2 cellular contexts compared by ENCODE assay signal in genomic region chr12:15583804-15584203, GRCh38.
TF ChIP-seq lines count a peak whose summit lies in the region.

No MANE protein-coding gene starts in this region.

TF ChIP-seq in GM12878, 131 proteins besides CTCF, POLR2A, EP300 and RAD21 (continued from another document):
- TF ChIP-seq, protein P1, sequence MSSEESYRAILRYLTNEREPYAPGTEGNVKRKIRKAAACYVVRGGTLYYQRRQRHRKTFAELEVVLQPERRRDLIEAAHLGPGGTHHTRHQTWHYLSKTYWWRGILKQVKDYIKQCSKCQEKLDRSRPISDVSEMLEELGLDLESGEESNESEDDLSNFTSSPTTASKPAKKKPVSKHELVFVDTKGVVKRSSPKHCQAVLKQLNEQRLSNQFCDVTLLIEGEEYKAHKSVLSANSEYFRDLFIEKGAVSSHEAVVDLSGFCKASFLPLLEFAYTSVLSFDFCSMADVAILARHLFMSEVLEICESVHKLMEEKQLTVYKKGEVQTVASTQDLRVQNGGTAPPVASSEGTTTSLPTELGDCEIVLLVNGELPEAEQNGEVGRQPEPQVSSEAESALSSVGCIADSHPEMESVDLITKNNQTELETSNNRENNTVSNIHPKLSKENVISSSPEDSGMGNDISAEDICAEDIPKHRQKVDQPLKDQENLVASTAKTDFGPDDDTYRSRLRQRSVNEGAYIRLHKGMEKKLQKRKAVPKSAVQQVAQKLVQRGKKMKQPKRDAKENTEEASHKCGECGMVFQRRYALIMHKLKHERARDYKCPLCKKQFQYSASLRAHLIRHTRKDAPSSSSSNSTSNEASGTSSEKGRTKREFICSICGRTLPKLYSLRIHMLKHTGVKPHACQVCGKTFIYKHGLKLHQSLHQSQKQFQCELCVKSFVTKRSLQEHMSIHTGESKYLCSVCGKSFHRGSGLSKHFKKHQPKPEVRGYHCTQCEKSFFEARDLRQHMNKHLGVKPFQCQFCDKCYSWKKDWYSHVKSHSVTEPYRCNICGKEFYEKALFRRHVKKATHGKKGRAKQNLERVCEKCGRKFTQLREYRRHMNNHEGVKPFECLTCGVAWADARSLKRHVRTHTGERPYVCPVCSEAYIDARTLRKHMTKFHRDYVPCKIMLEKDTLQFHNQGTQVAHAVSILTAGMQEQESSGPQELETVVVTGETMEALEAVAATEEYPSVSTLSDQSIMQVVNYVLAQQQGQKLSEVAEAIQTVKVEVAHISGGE (CRISPR knock-in tag; IDR thresholded peaks at IDR 0.05) = no peak

TF ChIP-seq in WTC11, 78 proteins besides CTCF, POLR2A, EP300 and RAD21 (continues in another document):
- TF ChIP-seq, protein P2, sequence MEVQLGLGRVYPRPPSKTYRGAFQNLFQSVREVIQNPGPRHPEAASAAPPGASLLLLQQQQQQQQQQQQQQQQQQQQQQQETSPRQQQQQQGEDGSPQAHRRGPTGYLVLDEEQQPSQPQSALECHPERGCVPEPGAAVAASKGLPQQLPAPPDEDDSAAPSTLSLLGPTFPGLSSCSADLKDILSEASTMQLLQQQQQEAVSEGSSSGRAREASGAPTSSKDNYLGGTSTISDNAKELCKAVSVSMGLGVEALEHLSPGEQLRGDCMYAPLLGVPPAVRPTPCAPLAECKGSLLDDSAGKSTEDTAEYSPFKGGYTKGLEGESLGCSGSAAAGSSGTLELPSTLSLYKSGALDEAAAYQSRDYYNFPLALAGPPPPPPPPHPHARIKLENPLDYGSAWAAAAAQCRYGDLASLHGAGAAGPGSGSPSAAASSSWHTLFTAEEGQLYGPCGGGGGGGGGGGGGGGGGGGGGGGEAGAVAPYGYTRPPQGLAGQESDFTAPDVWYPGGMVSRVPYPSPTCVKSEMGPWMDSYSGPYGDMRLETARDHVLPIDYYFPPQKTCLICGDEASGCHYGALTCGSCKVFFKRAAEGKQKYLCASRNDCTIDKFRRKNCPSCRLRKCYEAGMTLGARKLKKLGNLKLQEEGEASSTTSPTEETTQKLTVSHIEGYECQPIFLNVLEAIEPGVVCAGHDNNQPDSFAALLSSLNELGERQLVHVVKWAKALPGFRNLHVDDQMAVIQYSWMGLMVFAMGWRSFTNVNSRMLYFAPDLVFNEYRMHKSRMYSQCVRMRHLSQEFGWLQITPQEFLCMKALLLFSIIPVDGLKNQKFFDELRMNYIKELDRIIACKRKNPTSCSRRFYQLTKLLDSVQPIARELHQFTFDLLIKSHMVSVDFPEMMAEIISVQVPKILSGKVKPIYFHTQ (CRISPR knock-in tag; IDR thresholded peaks at IDR 0.05) = no peak
- TF ChIP-seq, protein P3, sequence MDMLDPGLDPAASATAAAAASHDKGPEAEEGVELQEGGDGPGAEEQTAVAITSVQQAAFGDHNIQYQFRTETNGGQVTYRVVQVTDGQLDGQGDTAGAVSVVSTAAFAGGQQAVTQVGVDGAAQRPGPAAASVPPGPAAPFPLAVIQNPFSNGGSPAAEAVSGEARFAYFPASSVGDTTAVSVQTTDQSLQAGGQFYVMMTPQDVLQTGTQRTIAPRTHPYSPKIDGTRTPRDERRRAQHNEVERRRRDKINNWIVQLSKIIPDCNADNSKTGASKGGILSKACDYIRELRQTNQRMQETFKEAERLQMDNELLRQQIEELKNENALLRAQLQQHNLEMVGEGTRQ (CRISPR knock-in tag; IDR thresholded peaks at IDR 0.05) = no peak
- TF ChIP-seq MLX (CRISPR knock-in tag; IDR thresholded peaks at IDR 0.05) (no peak), RELA (CRISPR knock-in tag; IDR thresholded peaks at IDR 0.05; ENCODE audit: borderline replicate concordance) (no peak), ATF3 (CRISPR knock-in tag; conservative IDR thresholded peaks at IDR 0.05) (no peak), E2F4 (CRISPR knock-in tag; IDR thresholded peaks at IDR 0.05; ENCODE audit: borderline replicate concordance, low read depth) (no peak), FOXJ3 (CRISPR knock-in tag; IDR thresholded peaks at IDR 0.05; ENCODE audit: borderline replicate concordance) (no peak), ZNF671 (CRISPR knock-in tag; IDR thresholded peaks at IDR 0.05) (no peak), ETV6 (CRISPR knock-in tag; IDR thresholded peaks at IDR 0.05) (no peak), ZNF512 (CRISPR knock-in tag; IDR thresholded peaks at IDR 0.05; ENCODE audit: borderline replicate concordance) (no peak), E2F1 (CRISPR knock-in tag; IDR thresholded peaks at IDR 0.05) (no peak)
- TF ChIP-seq, protein P4, sequence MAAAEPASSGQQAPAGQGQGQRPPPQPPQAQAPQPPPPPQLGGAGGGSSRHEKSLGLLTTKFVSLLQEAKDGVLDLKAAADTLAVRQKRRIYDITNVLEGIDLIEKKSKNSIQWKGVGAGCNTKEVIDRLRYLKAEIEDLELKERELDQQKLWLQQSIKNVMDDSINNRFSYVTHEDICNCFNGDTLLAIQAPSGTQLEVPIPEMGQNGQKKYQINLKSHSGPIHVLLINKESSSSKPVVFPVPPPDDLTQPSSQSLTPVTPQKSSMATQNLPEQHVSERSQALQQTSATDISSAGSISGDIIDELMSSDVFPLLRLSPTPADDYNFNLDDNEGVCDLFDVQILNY (CRISPR knock-in tag; IDR thresholded peaks at IDR 0.05) = no peak
- TF ChIP-seq, protein P5, sequence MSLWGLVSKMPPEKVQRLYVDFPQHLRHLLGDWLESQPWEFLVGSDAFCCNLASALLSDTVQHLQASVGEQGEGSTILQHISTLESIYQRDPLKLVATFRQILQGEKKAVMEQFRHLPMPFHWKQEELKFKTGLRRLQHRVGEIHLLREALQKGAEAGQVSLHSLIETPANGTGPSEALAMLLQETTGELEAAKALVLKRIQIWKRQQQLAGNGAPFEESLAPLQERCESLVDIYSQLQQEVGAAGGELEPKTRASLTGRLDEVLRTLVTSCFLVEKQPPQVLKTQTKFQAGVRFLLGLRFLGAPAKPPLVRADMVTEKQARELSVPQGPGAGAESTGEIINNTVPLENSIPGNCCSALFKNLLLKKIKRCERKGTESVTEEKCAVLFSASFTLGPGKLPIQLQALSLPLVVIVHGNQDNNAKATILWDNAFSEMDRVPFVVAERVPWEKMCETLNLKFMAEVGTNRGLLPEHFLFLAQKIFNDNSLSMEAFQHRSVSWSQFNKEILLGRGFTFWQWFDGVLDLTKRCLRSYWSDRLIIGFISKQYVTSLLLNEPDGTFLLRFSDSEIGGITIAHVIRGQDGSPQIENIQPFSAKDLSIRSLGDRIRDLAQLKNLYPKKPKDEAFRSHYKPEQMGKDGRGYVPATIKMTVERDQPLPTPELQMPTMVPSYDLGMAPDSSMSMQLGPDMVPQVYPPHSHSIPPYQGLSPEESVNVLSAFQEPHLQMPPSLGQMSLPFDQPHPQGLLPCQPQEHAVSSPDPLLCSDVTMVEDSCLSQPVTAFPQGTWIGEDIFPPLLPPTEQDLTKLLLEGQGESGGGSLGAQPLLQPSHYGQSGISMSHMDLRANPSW (CRISPR knock-in tag; conservative IDR thresholded peaks at IDR 0.05; ENCODE audit: low read depth) = no peak
- TF ChIP-seq, protein P6, sequence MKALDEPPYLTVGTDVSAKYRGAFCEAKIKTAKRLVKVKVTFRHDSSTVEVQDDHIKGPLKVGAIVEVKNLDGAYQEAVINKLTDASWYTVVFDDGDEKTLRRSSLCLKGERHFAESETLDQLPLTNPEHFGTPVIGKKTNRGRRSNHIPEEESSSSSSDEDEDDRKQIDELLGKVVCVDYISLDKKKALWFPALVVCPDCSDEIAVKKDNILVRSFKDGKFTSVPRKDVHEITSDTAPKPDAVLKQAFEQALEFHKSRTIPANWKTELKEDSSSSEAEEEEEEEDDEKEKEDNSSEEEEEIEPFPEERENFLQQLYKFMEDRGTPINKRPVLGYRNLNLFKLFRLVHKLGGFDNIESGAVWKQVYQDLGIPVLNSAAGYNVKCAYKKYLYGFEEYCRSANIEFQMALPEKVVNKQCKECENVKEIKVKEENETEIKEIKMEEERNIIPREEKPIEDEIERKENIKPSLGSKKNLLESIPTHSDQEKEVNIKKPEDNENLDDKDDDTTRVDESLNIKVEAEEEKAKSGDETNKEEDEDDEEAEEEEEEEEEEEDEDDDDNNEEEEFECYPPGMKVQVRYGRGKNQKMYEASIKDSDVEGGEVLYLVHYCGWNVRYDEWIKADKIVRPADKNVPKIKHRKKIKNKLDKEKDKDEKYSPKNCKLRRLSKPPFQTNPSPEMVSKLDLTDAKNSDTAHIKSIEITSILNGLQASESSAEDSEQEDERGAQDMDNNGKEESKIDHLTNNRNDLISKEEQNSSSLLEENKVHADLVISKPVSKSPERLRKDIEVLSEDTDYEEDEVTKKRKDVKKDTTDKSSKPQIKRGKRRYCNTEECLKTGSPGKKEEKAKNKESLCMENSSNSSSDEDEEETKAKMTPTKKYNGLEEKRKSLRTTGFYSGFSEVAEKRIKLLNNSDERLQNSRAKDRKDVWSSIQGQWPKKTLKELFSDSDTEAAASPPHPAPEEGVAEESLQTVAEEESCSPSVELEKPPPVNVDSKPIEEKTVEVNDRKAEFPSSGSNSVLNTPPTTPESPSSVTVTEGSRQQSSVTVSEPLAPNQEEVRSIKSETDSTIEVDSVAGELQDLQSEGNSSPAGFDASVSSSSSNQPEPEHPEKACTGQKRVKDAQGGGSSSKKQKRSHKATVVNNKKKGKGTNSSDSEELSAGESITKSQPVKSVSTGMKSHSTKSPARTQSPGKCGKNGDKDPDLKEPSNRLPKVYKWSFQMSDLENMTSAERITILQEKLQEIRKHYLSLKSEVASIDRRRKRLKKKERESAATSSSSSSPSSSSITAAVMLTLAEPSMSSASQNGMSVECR (CRISPR knock-in tag; IDR thresholded peaks at IDR 0.05; ENCODE audit: borderline replicate concordance) = no peak
- TF ChIP-seq, protein P7, sequence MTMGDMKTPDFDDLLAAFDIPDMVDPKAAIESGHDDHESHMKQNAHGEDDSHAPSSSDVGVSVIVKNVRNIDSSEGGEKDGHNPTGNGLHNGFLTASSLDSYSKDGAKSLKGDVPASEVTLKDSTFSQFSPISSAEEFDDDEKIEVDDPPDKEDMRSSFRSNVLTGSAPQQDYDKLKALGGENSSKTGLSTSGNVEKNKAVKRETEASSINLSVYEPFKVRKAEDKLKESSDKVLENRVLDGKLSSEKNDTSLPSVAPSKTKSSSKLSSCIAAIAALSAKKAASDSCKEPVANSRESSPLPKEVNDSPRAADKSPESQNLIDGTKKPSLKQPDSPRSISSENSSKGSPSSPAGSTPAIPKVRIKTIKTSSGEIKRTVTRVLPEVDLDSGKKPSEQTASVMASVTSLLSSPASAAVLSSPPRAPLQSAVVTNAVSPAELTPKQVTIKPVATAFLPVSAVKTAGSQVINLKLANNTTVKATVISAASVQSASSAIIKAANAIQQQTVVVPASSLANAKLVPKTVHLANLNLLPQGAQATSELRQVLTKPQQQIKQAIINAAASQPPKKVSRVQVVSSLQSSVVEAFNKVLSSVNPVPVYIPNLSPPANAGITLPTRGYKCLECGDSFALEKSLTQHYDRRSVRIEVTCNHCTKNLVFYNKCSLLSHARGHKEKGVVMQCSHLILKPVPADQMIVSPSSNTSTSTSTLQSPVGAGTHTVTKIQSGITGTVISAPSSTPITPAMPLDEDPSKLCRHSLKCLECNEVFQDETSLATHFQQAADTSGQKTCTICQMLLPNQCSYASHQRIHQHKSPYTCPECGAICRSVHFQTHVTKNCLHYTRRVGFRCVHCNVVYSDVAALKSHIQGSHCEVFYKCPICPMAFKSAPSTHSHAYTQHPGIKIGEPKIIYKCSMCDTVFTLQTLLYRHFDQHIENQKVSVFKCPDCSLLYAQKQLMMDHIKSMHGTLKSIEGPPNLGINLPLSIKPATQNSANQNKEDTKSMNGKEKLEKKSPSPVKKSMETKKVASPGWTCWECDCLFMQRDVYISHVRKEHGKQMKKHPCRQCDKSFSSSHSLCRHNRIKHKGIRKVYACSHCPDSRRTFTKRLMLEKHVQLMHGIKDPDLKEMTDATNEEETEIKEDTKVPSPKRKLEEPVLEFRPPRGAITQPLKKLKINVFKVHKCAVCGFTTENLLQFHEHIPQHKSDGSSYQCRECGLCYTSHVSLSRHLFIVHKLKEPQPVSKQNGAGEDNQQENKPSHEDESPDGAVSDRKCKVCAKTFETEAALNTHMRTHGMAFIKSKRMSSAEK (CRISPR knock-in tag; IDR thresholded peaks at IDR 0.05; ENCODE audit: borderline replicate concordance) = no peak
